Comparison of ENCODE assay signal across 7 cellular contexts in genomic region chr5:109703165-109703564, GRCh38.
"Had no signal": no experiment of that assay in that cellular context is flagged by ENCODE, and none has a peak within 500 bp of the region (broad histone marks: within the 10 kb centered on the region; RNA-seq: fewer than 3 reads in every experiment).

No MANE protein-coding gene starts in this region.

- FAIRE-seq: H1, H54, HTR-8/SVneo had no signal

- H2AFZ ChIP-seq: GM23338 had no signal

- DNase-seq: H9, HCEC 1CT, KBM-7 had no signal

- ATAC-seq: GM23338 had no signal

- H3K4me3 ChIP-seq: GM23338 had no signal

- H3K4me2 ChIP-seq: GM23338 had no signal
